8 cellular contexts compared by ENCODE assay signal in the genomic region with DNA sequence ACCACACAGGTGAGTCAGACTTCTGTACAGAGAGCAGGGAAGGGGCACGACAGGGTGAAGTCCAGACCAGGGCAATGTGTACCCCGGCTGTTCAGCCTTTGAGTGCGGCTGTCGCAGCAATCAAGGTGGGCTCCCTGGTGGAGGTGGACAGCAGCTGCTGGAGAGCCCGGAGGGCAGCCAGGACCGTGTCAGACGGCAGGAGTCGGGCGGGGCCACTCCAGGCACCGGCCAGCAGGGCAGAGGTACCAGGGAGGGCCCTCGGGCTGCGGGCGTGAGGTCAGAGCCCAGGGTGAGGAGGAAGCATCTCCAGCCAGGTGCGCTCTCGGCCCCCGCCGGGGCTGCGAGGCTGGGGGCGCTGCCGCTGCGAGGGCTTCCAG. TPM values are rescaled to one million over a fixed set of nuclear protein-coding genes. Genes with fewer than 3 reads are reported as not detected.
DNase-seq lines count a peak whose midpoint lies in the region; ATAC-seq, FAIRE-seq and TF ChIP-seq lines count a peak whose summit lies in the region.

No MANE protein-coding gene starts in this region.

- H3K27ac Mint-ChIP-seq in T-cell: peak overlapping the region; percentile 81 to 87

- peak overlapping the region; percentile 86 for H4K8ac ChIP-seq in neuronal stem cell (ENCODE audit: low read depth, low read length)

- H3K4me3 ChIP-seq in esophagus squamous epithelium (peak overlapping the region; percentile 70 to 92 (median 82)), neuronal stem cell (ENCODE audit: low read length in 2 of 2) (peak overlapping the region; percentile 87 to 89)

- H3K27ac ChIP-seq in esophagus squamous epithelium (peak overlapping the region; percentile 95 to 100 (median 99)), neuronal stem cell (replicated peaks; ENCODE audit: low read length) (peak overlapping the region; percentile 66)

- WGBS in esophagus squamous epithelium, 2 donors: 0% methylated on average over 2 of the region's 21 CpGs; no CpG with 5 or more reads in 1 of the 2 donors
- WGBS in neuronal stem cell (ENCODE audit: extremely low coverage in 2 of 2, insufficient read length in 2 of 2, insufficient replicate concordance in 1 of 2), 2 donors: no CpG with 5 or more reads among the region's 21 CpGs

- H3K18ac ChIP-seq in neuronal stem cell (ENCODE audit: low read length): peak overlapping the region; percentile 99

- peak overlapping the region; percentile 47 for H3K14ac ChIP-seq in neuronal stem cell (ENCODE audit: low read length)

- H2AFZ ChIP-seq in neuronal stem cell (ENCODE audit: low read length): peak overlapping the region; percentile 98

- ATAC-seq in HG02759 (IDR thresholded peaks at IDR 0.05; ENCODE audit: unreplicated experiment): peak; percentile 10
- no peak for ATAC-seq in T-cell (replicated peaks in 1 of 4)
- ATAC-seq in GM21360 (IDR thresholded peaks at IDR 0.05; ENCODE audit: unreplicated experiment): no peak
- no peak for ATAC-seq in HG02763 (IDR thresholded peaks at IDR 0.05; ENCODE audit: unreplicated experiment)

- H2BK5ac ChIP-seq in neuronal stem cell (ENCODE audit: low read length): peak overlapping the region; percentile 97

- no peak overlapping the region for H4K91ac ChIP-seq in neuronal stem cell (ENCODE audit: low read depth, low read length, poor library complexity)

- H3K4me2 ChIP-seq in neuronal stem cell (ENCODE audit: insufficient read depth, low read length, poor library complexity, severe bottlenecking): peak overlapping the region; percentile 93

- H3K4me3 Mint-ChIP-seq in T-cell: peak overlapping the region; percentile 73 to 80 (median 74)

- peaks cover 26% of the 10 kb centered on the region for H3K79me1 ChIP-seq in neuronal stem cell (ENCODE audit: low read depth, low read length)

- peaks cover 23 to 32% (median 29%) of the 10 kb centered on the region in 3 donors for H3K36me3 ChIP-seq in esophagus squamous epithelium
- H3K36me3 ChIP-seq in neuronal stem cell (replicated peaks in 1 of 2; ENCODE audit: control insufficient read depth in 2 of 2, insufficient read depth in 2 of 2, low read length in 2 of 2): peaks cover 19 to 29% of the 10 kb centered on the region in 2 donors

- H3K23ac ChIP-seq in neuronal stem cell (ENCODE audit: low read depth, low read length, poor library complexity): peak overlapping the region; percentile 91

- FAIRE-seq in GM19239 (lab: Jason Lieb, UNC): no peak

- DNase-seq in EH (ENCODE audit: low read depth) (peak; percentile 31), T-cell (no peak), esophagus squamous epithelium (lab: John Stamatoyannopoulos, UW) (no peak), neuronal stem cell (ENCODE audit: low spot score) (no peak), GM19239 (ENCODE audit: insufficient read length, low spot score) (no peak)

- peak overlapping the region; percentile 99 for H2BK15ac ChIP-seq in neuronal stem cell (ENCODE audit: low read length)

- peak in 3 of 6 experiments; percentile 3 to 17 (median 13) for TF ChIP-seq CTCF in esophagus squamous epithelium (IDR thresholded peaks at IDR 0.05)

- CTCF ChIA-PET in T-cell (lab: Charles Lee): interaction anchor here in 1 of 2 donors (0.9 kb wide), 1 partner anchor 20 kb away, joined by 4 read pairs; no protein-coding TSS in a partner anchor

- H3K4me1 Mint-ChIP-seq in T-cell: peaks cover 10 to 34% (median 25%) of the 10 kb centered on the region in 3 donors

- TF ChIP-seq POLR2A in esophagus squamous epithelium (IDR thresholded peaks at IDR 0.05): no peak

- peaks cover 7% of the 10 kb centered on the region for H3K36me3 Mint-ChIP-seq in T-cell

- no peaks in the 10 kb centered on the region for H3K27me3 Mint-ChIP-seq in T-cell

- peak overlapping the region; percentile 98 for H3K4ac ChIP-seq in neuronal stem cell (ENCODE audit: low read length)

- H2AK5ac ChIP-seq in neuronal stem cell (ENCODE audit: low read depth, low read length): peak overlapping the region; percentile 100

- H3K9me3 ChIP-seq in esophagus squamous epithelium: no peaks in the 10 kb centered on the region
- no peaks in the 10 kb centered on the region for H3K9me3 ChIP-seq in neuronal stem cell (replicated peaks in 1 of 2; ENCODE audit: control insufficient read depth in 2 of 2, insufficient read depth in 1 of 2, low read depth in 1 of 2, low read length in 2 of 2)

- peak overlapping the region; percentile 90 for H2BK12ac ChIP-seq in neuronal stem cell (ENCODE audit: low read length)

- H3K9ac ChIP-seq in neuronal stem cell (ENCODE audit: low read depth, low read length, poor library complexity): peak overlapping the region; percentile 88

- H3K4me1 ChIP-seq in esophagus squamous epithelium (peaks cover 32 to 66% (median 36%) of the 10 kb centered on the region in 3 donors), neuronal stem cell (ENCODE audit: control insufficient read depth in 2 of 2, insufficient read depth in 1 of 2, low read depth in 1 of 2, low read length in 2 of 2) (peaks cover 16 to 21% of the 10 kb centered on the region in 2 donors)

- no peaks in the 10 kb centered on the region for H3K27me3 ChIP-seq in esophagus squamous epithelium
- H3K27me3 ChIP-seq in neuronal stem cell (ENCODE audit: control insufficient read depth in 3 of 3, insufficient read depth in 3 of 3, low read depth in 1 of 3, low read length in 3 of 3): peaks cover 0 to 7% (median 2%) of the 10 kb centered on the region in 3 experiments

- POLR2A ChIA-PET in T-cell (lab: Charles Lee): no interaction called here

- H2BK120ac ChIP-seq in neuronal stem cell (ENCODE audit: low read depth, low read length): peak overlapping the region; percentile 91

- intact Hi-C loops in esophagus squamous epithelium (cut with DNase I): no loop called here

- H3K9me3 Mint-ChIP-seq in T-cell: no peaks in the 10 kb centered on the region

RNA-seq across cellular contexts. Expression of gene PIM3, which starts 0.8 kb away (rescaled TPM):
- total RNA-seq in T-cell (100 to 1,000 TPM in 2 of 5 donors, 10 to 100 TPM in 3; 61.5 to 167 (median 65.0) TPM), esophagus squamous epithelium (10 to 100 TPM; 43.8 to 75.7 (median 52.1) TPM)
- polyA plus RNA-seq in neuronal stem cell (2013, experiment 1 of 2): 38.0 TPM
- polyA plus RNA-seq in neuronal stem cell (2013, experiment 2 of 2): 37.0 TPM

RNA-seq across cellular contexts. Expression of gene CRELD2, which starts 41.3 kb away (rescaled TPM):
- 10 to 100 TPM; 28.2 to 42.7 (median 39.6) TPM for total RNA-seq in T-cell
- total RNA-seq in esophagus squamous epithelium: 10 to 100 TPM; 22.7 to 45.7 (median 35.5) TPM
- polyA plus RNA-seq in neuronal stem cell (2013, experiment 1 of 2): 12.6 TPM
- 12.2 TPM for polyA plus RNA-seq in neuronal stem cell (2013, experiment 2 of 2)

RNA-seq across cellular contexts. Expression of gene ALG12, which starts 41.5 kb away (rescaled TPM):
- 10 to 100 TPM; 15.7 to 22.1 (median 15.9) TPM for total RNA-seq in T-cell
- total RNA-seq in esophagus squamous epithelium: 10 to 100 TPM; 12.8 to 16.6 (median 13.0) TPM
- polyA plus RNA-seq in neuronal stem cell (2013, experiment 1 of 2): 9.3 TPM
- 9.1 TPM for polyA plus RNA-seq in neuronal stem cell (2013, experiment 2 of 2)

RNA-seq across cellular contexts. Expression of gene IL17REL, which starts 52.8 kb away (rescaled TPM):
- under 1 TPM in 1 of 5 donors, not detected in 4; 0.10 TPM for total RNA-seq in T-cell
- total RNA-seq in esophagus squamous epithelium: not detected
- polyA plus RNA-seq in neuronal stem cell (2013, experiment 1 of 2): 0.07 TPM
- polyA plus RNA-seq in neuronal stem cell (2013, experiment 2 of 2): 0.07 TPM
